8 cellular contexts compared by ENCODE assay signal in genomic region chrX:68498508-68499379, GRCh38. TPM values are rescaled to one million over a fixed set of nuclear protein-coding genes. Genes with fewer than 3 reads are reported as not detected.
A peak's percentile ranks its signal among the peaks of the same experiment; 100 is the strongest.
DNase-seq lines count a peak whose midpoint lies in the region; ATAC-seq, FAIRE-seq and TF ChIP-seq lines count a peak whose summit lies in the region.

Gene YIPF6 (plus strand): TSS chrX:68499051. CDS start chrX:68499067, 16 bp downstream.

- peak within 1 kb of the TSS; percentile 96 for H3K4me3 Mint-ChIP-seq in T-helper 17 cell

- TF ChIP-seq CTCF in GM13977 (IDR thresholded peaks at IDR 0.05; ENCODE audit: extremely low read depth, insufficient read depth, missing control alignments) (no peak), left ventricle myocardium inferior (IDR thresholded peaks at IDR 0.05; ENCODE audit: borderline replicate concordance) (no peak), psoas muscle (IDR thresholded peaks at IDR 0.05) (no peak)

- peak within 1 kb of the TSS; percentile 81 for H3K4me3 ChIP-seq in left ventricle myocardium inferior
- peak within 1 kb of the TSS; percentile 85 for H3K4me3 ChIP-seq in psoas muscle

- H3K9me3 ChIP-seq in T-helper 17 cell (ENCODE audit: control insufficient read depth, low read length, poor library complexity, severe bottlenecking) (no peaks in the 10 kb centered on the region), left ventricle myocardium inferior (replicated peaks) (no peaks in the 10 kb centered on the region), psoas muscle (no peaks in the 10 kb centered on the region)

- H3K27me3 Mint-ChIP-seq in T-helper 17 cell = peaks cover 4% of the 10 kb centered on the region

- H3K27ac Mint-ChIP-seq in T-helper 17 cell = peak within 1 kb of the TSS; percentile 99

- peak; percentile 73 for DNase-seq in GM13977 (ENCODE audit: low spot score)
- DNase-seq in NCI-H128 (lab: John Stamatoyannopoulos, UW; ENCODE audit: unreplicated experiment) = peak; percentile 23
- peak; percentile 36 to 38 (median 36) for DNase-seq in T-helper 17 cell
- peak; percentile 3 to 82 (median 55) for DNase-seq in amygdala (lab: John Stamatoyannopoulos, UW)
- peak; percentile 76 for DNase-seq in left ventricle myocardium inferior
- DNase-seq in psoas muscle = peak; percentile 80 to 89
- peak; percentile 86 for DNase-seq in urothelium cell line (ENCODE audit: low spot score)

- H3K27ac ChIP-seq in left ventricle myocardium inferior (replicated peaks) = peak within 1 kb of the TSS; percentile 95
- peak within 1 kb of the TSS; percentile 94 for H3K27ac ChIP-seq in psoas muscle

- H3K36me3 ChIP-seq in left ventricle myocardium inferior (no peaks in the 10 kb centered on the region), psoas muscle (ENCODE audit: insufficient read depth in 1 of 2, low read depth in 1 of 2) (no peaks in the 10 kb centered on the region)

- H3K4me1 ChIP-seq in left ventricle myocardium inferior (peaks cover 52% of the 10 kb centered on the region), psoas muscle (peaks cover 25% of the 10 kb centered on the region)

- peaks cover 3% of the 10 kb centered on the region for H3K36me3 Mint-ChIP-seq in T-helper 17 cell (ENCODE audit: low read depth)

- in situ Hi-C loops in GM13977 (cut with MboI; ENCODE audit: low pct_unique_long_range_greater_than_20kb, low sequenced_read_pairs, unreplicated experiment) = no loop called here

- H3K27me3 ChIP-seq in left ventricle myocardium inferior (ENCODE audit: low read depth) = no peaks in the 10 kb centered on the region
- peaks cover 0 to 11% (median 0%) of the 10 kb centered on the region in 3 donors for H3K27me3 ChIP-seq in psoas muscle (ENCODE audit: insufficient read depth in 3 of 3, low read length in 2 of 3)

- ATAC-seq in HG02642 (IDR thresholded peaks at IDR 0.05; ENCODE audit: poor library complexity, unreplicated experiment) (peak; percentile 99), T-helper 17 cell (peak; percentile 86), psoas muscle (peak; percentile 93 to 99 (median 96))

- no peak for FAIRE-seq in urothelium cell line (lab: Jason Lieb, UNC)

- WGBS in psoas muscle, 3 donors = 0 to 36% (median 1%) methylated on average over 39 to 68 of the region's 68 CpGs

- peaks cover 17% of the 10 kb centered on the region for H3K4me1 Mint-ChIP-seq in T-helper 17 cell

- intact Hi-C loops in left ventricle myocardium inferior (cut with micrococcal nuclease) = no loop called here
- intact Hi-C loops in psoas muscle (cut with DNase I) = loop anchor here in 1 of 2 donors (5.0 kb wide), 1 partner anchor 36 kb away; no protein-coding TSS in a partner anchor

RNA-seq across cellular contexts. Expression of gene YIPF6, which starts in this region (rescaled TPM):
- total RNA-seq in T-helper 17 cell (10 to 100 TPM; 14.4 to 16.5 TPM), left ventricle myocardium inferior (30.4 TPM), psoas muscle (10 to 100 TPM; 30.4 to 43.3 (median 35.8) TPM)
- polyA plus RNA-seq in psoas muscle = 10 to 100 TPM; 12.9 to 27.2 (median 15.2) TPM

Comparison
In these comparisons a context has a peak if more than half of its experiments do, and no peak if none do; other contexts are left out.
1. Peak in every context shown above with its lines: DNase-seq, ATAC-seq, H3K4me3 ChIP-seq and H3K27ac ChIP-seq.
2. DNase-seq: peak in every context shown above with its lines; median percentile 86 in urothelium cell line; 84 in psoas muscle; 76 in left ventricle myocardium inferior; 73 in GM13977; 55 in amygdala; 36 in T-helper 17 cell; 23 in NCI-H128.